1 cellular context compared by ENCODE assay signal in the genomic region with DNA sequence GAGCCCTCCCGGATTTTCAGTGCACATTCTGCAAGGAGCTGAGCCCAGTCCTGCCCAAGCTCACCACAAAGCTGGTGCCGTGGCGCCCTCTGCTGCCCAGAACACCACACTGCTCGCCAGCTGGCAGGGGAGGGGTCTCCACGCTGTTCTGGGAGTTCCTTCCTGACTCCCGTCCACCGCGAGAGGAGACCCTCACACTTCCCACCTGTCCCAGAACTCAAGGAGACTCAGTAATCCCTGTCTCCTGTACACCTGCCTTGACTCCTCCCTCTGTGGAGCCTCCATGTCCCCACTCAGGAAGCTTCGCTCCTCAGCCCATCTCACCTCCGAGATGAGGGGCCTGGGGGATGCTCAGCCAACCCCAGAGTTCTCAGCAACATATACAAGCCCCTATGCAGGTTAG.
TF ChIP-seq lines count a peak whose summit lies in the region.

No MANE protein-coding gene starts in this region.

TF ChIP-seq in H1, 55 proteins besides CTCF, POLR2A, EP300 and RAD21:
- TF ChIP-seq, protein P1, sequence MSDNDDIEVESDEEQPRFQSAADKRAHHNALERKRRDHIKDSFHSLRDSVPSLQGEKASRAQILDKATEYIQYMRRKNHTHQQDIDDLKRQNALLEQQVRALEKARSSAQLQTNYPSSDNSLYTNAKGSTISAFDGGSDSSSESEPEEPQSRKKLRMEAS (IDR thresholded peaks at IDR 0.05), result peak; percentile 41; the same call in 1 of the 2 replicates
- TF ChIP-seq SP1 (IDR thresholded peaks at IDR 0.05; ENCODE audit: low read depth, low read length), result no peak
- no peak for TF ChIP-seq SRF (IDR thresholded peaks at IDR 0.05; ENCODE audit: low read depth, low read length)
- TF ChIP-seq SIN3A (conservative IDR thresholded peaks at IDR 0.05 in 1 of 2, IDR thresholded peaks at IDR 0.05 in 1 of 2; ENCODE audit: low read depth in 1 of 2, low read length in 2 of 2), result peak in 1 of 2 experiments; percentile 46; a peak in 1 of 4 replicates
- peak; percentile 79 for TF ChIP-seq CHD2 (IDR thresholded peaks at IDR 0.05; ENCODE audit: low read length)
